In the genomic region with DNA sequence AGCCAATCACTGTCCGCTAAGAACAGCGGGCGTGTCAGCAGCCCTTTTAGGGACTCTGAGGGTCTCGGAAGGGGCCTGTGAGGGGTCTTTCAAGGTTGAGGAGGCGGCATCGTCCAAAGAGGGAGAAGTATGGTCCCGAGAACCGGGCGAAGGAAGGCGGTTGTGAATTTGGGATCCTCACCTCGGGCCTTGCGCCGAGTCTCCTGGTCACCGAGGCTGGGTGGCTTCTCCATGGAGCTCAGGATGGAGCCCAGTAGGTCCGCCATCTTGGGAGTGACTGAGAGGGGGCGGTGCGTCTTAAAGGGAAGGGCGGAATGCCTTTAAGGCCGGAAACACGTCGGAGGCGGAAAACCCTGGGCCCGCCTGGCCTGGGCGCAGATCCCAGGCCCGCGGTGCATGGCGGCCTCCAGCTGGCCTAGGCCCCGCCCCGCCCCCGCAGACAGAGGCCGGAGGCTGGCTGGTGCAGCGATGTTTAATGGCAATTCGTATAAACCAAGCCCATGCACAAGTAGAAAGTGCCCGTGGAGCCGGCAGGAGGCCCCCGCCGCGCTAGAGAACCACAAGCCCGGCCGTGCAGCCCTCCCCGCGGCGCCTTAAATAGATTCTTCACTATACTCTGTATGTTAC, we compare ENCODE assay signal across 1 cellular context.
A peak's percentile ranks its signal among the peaks of the same experiment; 100 is the strongest.
TF ChIP-seq lines count a peak whose summit lies in the region.

A gene with protein sequence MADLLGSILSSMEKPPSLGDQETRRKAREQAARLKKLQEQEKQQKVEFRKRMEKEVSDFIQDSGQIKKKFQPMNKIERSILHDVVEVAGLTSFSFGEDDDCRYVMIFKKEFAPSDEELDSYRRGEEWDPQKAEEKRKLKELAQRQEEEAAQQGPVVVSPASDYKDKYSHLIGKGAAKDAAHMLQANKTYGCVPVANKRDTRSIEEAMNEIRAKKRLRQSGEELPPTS (minus strand): TSS at position 279 of the 627 bp plus-strand sequence. CDS start 13 bp downstream, at position 266.

TF ChIP-seq in HepG2, 621 proteins besides CTCF, POLR2A, EP300 and RAD21 (continued from another document and continues in another):
- TF ChIP-seq, protein P1, sequence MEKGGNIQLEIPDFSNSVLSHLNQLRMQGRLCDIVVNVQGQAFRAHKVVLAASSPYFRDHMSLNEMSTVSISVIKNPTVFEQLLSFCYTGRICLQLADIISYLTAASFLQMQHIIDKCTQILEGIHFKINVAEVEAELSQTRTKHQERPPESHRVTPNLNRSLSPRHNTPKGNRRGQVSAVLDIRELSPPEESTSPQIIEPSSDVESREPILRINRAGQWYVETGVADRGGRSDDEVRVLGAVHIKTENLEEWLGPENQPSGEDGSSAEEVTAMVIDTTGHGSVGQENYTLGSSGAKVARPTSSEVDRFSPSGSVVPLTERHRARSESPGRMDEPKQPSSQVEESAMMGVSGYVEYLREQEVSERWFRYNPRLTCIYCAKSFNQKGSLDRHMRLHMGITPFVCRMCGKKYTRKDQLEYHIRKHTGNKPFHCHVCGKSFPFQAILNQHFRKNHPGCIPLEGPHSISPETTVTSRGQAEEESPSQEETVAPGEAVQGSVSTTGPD (CRISPR knock-in tag; IDR thresholded peaks at IDR 0.05): no peak
- TF ChIP-seq, protein P2, sequence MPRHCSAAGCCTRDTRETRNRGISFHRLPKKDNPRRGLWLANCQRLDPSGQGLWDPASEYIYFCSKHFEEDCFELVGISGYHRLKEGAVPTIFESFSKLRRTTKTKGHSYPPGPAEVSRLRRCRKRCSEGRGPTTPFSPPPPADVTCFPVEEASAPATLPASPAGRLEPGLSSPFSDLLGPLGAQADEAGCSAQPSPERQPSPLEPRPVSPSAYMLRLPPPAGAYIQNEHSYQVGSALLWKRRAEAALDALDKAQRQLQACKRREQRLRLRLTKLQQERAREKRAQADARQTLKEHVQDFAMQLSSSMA (CRISPR knock-in tag; IDR thresholded peaks at IDR 0.05): peak; percentile 98
- TF ChIP-seq ZBTB7B (CRISPR knock-in tag; IDR thresholded peaks at IDR 0.05): peak; percentile 99
- TF ChIP-seq, protein P3, sequence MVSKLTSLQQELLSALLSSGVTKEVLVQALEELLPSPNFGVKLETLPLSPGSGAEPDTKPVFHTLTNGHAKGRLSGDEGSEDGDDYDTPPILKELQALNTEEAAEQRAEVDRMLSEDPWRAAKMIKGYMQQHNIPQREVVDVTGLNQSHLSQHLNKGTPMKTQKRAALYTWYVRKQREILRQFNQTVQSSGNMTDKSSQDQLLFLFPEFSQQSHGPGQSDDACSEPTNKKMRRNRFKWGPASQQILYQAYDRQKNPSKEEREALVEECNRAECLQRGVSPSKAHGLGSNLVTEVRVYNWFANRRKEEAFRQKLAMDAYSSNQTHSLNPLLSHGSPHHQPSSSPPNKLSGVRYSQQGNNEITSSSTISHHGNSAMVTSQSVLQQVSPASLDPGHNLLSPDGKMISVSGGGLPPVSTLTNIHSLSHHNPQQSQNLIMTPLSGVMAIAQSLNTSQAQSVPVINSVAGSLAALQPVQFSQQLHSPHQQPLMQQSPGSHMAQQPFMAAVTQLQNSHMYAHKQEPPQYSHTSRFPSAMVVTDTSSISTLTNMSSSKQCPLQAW (CRISPR knock-in tag; IDR thresholded peaks at IDR 0.05): peak; percentile 38; the same call in 1 of the 2 replicates
- TF ChIP-seq, protein P4, sequence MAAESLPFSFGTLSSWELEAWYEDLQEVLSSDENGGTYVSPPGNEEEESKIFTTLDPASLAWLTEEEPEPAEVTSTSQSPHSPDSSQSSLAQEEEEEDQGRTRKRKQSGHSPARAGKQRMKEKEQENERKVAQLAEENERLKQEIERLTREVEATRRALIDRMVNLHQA (CRISPR knock-in tag; IDR thresholded peaks at IDR 0.05): no peak
- TF ChIP-seq ZNF652 (CRISPR knock-in tag; IDR thresholded peaks at IDR 0.05; ENCODE audit: borderline replicate concordance, low read depth): peak; percentile 63
- TF ChIP-seq, protein P5, sequence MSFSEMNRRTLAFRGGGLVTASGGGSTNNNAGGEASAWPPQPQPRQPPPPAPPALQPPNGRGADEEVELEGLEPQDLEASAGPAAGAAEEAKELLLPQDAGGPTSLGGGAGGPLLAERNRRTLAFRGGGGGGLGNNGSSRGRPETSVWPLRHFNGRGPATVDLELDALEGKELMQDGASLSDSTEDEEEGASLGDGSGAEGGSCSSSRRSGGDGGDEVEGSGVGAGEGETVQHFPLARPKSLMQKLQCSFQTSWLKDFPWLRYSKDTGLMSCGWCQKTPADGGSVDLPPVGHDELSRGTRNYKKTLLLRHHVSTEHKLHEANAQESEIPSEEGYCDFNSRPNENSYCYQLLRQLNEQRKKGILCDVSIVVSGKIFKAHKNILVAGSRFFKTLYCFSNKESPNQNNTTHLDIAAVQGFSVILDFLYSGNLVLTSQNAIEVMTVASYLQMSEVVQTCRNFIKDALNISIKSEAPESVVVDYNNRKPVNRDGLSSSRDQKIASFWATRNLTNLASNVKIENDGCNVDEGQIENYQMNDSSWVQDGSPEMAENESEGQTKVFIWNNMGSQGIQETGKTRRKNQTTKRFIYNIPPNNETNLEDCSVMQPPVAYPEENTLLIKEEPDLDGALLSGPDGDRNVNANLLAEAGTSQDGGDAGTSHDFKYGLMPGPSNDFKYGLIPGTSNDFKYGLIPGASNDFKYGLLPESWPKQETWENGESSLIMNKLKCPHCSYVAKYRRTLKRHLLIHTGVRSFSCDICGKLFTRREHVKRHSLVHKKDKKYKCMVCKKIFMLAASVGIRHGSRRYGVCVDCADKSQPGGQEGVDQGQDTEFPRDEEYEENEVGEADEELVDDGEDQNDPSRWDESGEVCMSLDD (CRISPR knock-in tag; IDR thresholded peaks at IDR 0.05; ENCODE audit: borderline replicate concordance): no peak
- TF ChIP-seq, protein P6, sequence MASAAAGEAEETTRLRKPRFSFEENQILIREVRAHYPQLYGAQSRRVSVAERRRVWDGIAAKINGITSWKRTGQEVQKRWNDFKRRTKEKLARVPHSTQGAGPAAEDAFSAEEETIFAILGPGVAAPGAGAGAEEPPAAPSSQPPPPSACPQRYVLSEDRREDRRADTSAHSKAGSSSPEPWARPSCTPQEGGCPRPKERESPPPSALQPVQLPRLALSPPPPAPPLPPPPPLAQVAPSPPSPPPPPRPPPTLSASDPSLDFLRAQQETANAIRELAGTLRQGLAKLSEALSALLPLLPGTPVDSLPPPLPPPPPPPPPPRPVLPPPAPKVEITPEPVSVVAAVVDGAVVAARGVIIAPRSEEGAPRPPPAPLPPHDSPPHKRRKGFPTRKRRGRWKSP (CRISPR knock-in tag; IDR thresholded peaks at IDR 0.05): peak; percentile 80
- peak; percentile 86 for TF ChIP-seq SP2 (CRISPR knock-in tag; IDR thresholded peaks at IDR 0.05)
- no peak; the same call in 1 of the 2 replicates for TF ChIP-seq NCOA2 (CRISPR knock-in tag; IDR thresholded peaks at IDR 0.05)
- no peak for TF ChIP-seq ZNF530 (CRISPR knock-in tag; IDR thresholded peaks at IDR 0.05; ENCODE audit: low read depth)
- no peak; the same call in none of the 2 replicates for TF ChIP-seq ZNF264 (CRISPR knock-in tag; IDR thresholded peaks at IDR 0.05)
- TF ChIP-seq, protein P7, sequence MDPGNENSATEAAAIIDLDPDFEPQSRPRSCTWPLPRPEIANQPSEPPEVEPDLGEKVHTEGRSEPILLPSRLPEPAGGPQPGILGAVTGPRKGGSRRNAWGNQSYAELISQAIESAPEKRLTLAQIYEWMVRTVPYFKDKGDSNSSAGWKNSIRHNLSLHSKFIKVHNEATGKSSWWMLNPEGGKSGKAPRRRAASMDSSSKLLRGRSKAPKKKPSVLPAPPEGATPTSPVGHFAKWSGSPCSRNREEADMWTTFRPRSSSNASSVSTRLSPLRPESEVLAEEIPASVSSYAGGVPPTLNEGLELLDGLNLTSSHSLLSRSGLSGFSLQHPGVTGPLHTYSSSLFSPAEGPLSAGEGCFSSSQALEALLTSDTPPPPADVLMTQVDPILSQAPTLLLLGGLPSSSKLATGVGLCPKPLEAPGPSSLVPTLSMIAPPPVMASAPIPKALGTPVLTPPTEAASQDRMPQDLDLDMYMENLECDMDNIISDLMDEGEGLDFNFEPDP (CRISPR knock-in tag; conservative IDR thresholded peaks at IDR 0.05): 0 out of 2 replicates have a peak, but pooled peaks have one; percentile 91
- TF ChIP-seq NFIB (CRISPR knock-in tag; IDR thresholded peaks at IDR 0.05; ENCODE audit: borderline replicate concordance): no peak
- no peak for TF ChIP-seq PHF5A (CRISPR knock-in tag; IDR thresholded peaks at IDR 0.05; ENCODE audit: low read depth, unreplicated experiment)
- TF ChIP-seq PHB2 (IDR thresholded peaks at IDR 0.05; ENCODE audit: partially characterized antibody): no peak
- TF ChIP-seq ZNF12 (CRISPR knock-in tag; IDR thresholded peaks at IDR 0.05): no peak
- TF ChIP-seq AGO1 (IDR thresholded peaks at IDR 0.05; ENCODE audit: low read depth, low read length, poor library complexity, severe bottlenecking): peak; percentile 83
- no peak for TF ChIP-seq ZNF326 (CRISPR knock-in tag; IDR thresholded peaks at IDR 0.05; ENCODE audit: borderline replicate concordance)
- TF ChIP-seq, protein P8, sequence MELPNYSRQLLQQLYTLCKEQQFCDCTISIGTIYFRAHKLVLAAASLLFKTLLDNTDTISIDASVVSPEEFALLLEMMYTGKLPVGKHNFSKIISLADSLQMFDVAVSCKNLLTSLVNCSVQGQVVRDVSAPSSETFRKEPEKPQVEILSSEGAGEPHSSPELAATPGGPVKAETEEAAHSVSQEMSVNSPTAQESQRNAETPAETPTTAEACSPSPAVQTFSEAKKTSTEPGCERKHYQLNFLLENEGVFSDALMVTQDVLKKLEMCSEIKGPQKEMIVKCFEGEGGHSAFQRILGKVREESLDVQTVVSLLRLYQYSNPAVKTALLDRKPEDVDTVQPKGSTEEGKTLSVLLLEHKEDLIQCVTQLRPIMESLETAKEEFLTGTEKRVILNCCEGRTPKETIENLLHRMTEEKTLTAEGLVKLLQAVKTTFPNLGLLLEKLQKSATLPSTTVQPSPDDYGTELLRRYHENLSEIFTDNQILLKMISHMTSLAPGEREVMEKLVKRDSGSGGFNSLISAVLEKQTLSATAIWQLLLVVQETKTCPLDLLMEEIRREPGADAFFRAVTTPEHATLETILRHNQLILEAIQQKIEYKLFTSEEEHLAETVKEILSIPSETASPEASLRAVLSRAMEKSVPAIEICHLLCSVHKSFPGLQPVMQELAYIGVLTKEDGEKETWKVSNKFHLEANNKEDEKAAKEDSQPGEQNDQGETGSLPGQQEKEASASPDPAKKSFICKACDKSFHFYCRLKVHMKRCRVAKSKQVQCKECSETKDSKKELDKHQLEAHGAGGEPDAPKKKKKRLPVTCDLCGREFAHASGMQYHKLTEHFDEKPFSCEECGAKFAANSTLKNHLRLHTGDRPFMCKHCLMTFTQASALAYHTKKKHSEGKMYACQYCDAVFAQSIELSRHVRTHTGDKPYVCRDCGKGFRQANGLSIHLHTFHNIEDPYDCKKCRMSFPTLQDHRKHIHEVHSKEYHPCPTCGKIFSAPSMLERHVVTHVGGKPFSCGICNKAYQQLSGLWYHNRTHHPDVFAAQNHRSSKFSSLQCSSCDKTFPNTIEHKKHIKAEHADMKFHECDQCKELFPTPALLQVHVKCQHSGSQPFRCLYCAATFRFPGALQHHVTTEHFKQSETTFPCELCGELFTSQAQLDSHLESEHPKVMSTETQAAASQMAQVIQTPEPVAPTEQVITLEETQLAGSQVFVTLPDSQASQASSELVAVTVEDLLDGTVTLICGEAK (IDR thresholded peaks at IDR 0.05): no peak
- TF ChIP-seq, protein P8 (CRISPR knock-in tag; IDR thresholded peaks at IDR 0.05): peak; percentile 71; the same call in 1 of the 2 replicates
- no peak for TF ChIP-seq ZNF333 (CRISPR knock-in tag; IDR thresholded peaks at IDR 0.05; ENCODE audit: borderline replicate concordance)
- TF ChIP-seq RBM39 (IDR thresholded peaks at IDR 0.05; ENCODE audit: low read depth, low read length, poor library complexity, severe bottlenecking): no peak
- TF ChIP-seq TAF1 (CRISPR knock-in tag; IDR thresholded peaks at IDR 0.05): peak; percentile 92
- TF ChIP-seq, protein P9, sequence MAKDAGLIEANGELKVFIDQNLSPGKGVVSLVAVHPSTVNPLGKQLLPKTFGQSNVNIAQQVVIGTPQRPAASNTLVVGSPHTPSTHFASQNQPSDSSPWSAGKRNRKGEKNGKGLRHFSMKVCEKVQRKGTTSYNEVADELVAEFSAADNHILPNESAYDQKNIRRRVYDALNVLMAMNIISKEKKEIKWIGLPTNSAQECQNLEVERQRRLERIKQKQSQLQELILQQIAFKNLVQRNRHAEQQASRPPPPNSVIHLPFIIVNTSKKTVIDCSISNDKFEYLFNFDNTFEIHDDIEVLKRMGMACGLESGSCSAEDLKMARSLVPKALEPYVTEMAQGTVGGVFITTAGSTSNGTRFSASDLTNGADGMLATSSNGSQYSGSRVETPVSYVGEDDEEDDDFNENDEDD (CRISPR knock-in tag; IDR thresholded peaks at IDR 0.05; ENCODE audit: borderline replicate concordance): peak; percentile 51; the same call in 1 of the 2 replicates
- TF ChIP-seq CREB1 (IDR thresholded peaks at IDR 0.05): no peak
- TF ChIP-seq CREB1 (CRISPR knock-in tag; IDR thresholded peaks at IDR 0.05): peak; percentile 66
